9 cellular contexts compared by ENCODE assay signal in the genomic region with DNA sequence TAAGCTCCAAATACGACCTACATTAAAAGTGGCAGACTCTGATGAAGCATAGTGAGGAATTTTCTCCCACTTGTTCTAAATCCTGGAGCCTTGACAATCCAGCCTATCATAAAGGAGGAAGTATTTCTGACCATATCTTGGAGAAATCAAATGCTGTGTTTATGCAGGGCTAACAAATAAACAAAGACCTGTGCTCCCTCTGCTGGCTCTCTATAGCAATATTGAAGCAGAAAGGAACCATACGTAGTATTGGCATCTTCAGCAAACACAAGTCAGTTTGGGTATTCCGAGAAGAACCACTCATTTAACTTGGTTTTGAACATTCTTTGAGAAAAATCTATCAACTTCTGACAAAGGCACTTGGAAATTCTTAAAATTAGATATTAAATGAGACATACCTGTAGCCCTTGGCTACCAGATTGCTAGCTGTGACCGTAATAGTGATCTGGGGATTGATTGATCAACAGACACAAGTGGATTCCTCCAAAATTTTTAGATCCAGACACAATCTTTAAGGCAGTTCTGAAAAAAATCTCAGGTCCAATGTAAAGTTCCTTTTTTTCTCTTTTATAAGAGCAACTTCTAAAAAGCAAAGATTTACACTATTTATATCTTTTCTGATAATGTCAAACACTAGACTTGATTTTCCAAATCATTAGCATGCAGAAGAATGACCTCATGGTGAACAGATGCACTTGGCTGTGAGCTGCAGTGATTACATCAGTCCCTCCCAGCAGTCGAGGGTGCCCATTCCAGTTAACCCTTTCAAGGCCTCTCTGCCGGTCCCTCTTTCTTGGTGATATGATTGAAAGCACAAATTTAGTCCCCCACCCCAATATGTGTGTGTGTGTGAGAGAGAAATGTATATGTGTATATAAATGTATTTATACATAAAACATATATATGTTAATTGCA.
DNase-seq lines count a peak whose midpoint lies in the region; ATAC-seq and TF ChIP-seq lines count a peak whose summit lies in the region.
"Had no signal": no experiment of that assay in that cellular context is flagged by ENCODE, and none has a peak within 500 bp of the region (broad histone marks: within the 10 kb centered on the region; RNA-seq: fewer than 3 reads in every experiment).

No MANE protein-coding gene starts in this region.

- DNase-seq in DND-41, result no peak
- peak; percentile 45 for DNase-seq in NCI-H1105 (lab: John Stamatoyannopoulos, UW)
- peak; percentile 74 for DNase-seq in WERI-Rb-1
- peak; percentile 45 for DNase-seq in medulla oblongata (ENCODE audit: extremely low spot score)
- DNase-seq in stimulated activated CD4-positive, alpha-beta T cell treated with anti-CD3 and anti-CD28 coated beads, Interleukin-2, amount 100 ng/mL, for 24 hours, result no peak
- DNase-seq: T-helper 17 cell had no signal

- H2AFZ ChIP-seq in DND-41 (ENCODE audit: low read depth, low read length), result no peak overlapping the region

- no peak overlapping the region for H3K4me2 ChIP-seq in DND-41 (ENCODE audit: insufficient read depth, low read length)

- H3K79me2 ChIP-seq in DND-41 (ENCODE audit: insufficient read depth, low read length), result no peaks in the 10 kb centered on the region

- H3K36me3 ChIP-seq in DND-41 (ENCODE audit: insufficient read depth, low read length), result no peaks in the 10 kb centered on the region
- no peaks in the 10 kb centered on the region for H3K36me3 ChIP-seq in WERI-Rb-1

- ATAC-seq in DND-41 (ENCODE audit: insufficient read depth, low read depth), result no peak
- ATAC-seq in HG02798 (IDR thresholded peaks at IDR 0.05; ENCODE audit: poor library complexity, unreplicated experiment), result no peak
- no peak for ATAC-seq in HG03469 (IDR thresholded peaks at IDR 0.05; ENCODE audit: unreplicated experiment)
- ATAC-seq in HG03139 (IDR thresholded peaks at IDR 0.05; ENCODE audit: unreplicated experiment), result no peak
- ATAC-seq: T-helper 17 cell had no signal

- peak; percentile 24 for TF ChIP-seq CTCF in DND-41 (IDR thresholded peaks at IDR 0.05; ENCODE audit: borderline replicate concordance, extremely low read depth, low read length, poor library complexity, severe bottlenecking)
- peak; percentile 37; the same call in 1 of the 2 replicates for TF ChIP-seq CTCF in WERI-Rb-1 (IDR thresholded peaks at IDR 0.05; ENCODE audit: low read depth, low read length)

- no peaks in the 10 kb centered on the region for H4K20me1 ChIP-seq in DND-41 (ENCODE audit: insufficient read depth, low read length)

- H3K9ac ChIP-seq in DND-41 (ENCODE audit: low read depth, low read length), result no peak overlapping the region

- H3K27me3 ChIP-seq in DND-41 (ENCODE audit: insufficient read depth, low read length, poor library complexity), result no peaks in the 10 kb centered on the region
- no peaks in the 10 kb centered on the region for H3K27me3 ChIP-seq in WERI-Rb-1 (ENCODE audit: insufficient read depth, low read depth, severe bottlenecking)

- H3K27ac ChIP-seq in DND-41 (ENCODE audit: low read length) (no peak overlapping the region), WERI-Rb-1 (peak overlapping the region; percentile 95)

- no peaks in the 10 kb centered on the region for H3K9me3 ChIP-seq in DND-41 (ENCODE audit: insufficient read depth, low read length, severe bottlenecking)
- no peaks in the 10 kb centered on the region for H3K9me3 ChIP-seq in WERI-Rb-1 (ENCODE audit: severe bottlenecking)

- H3K4me3 ChIP-seq in DND-41 (ENCODE audit: low read depth in 1 of 2, low read length in 2 of 2), result no peak overlapping the region
- no peak overlapping the region; the same call in 1 of the 2 replicates for H3K4me3 ChIP-seq in WERI-Rb-1 (ENCODE audit: low read depth, low read length)

- H3K4me1 ChIP-seq in DND-41 (ENCODE audit: insufficient read depth, low read length), result no peaks in the 10 kb centered on the region

Comparison
In these comparisons a context has a peak if more than half of its experiments do, and no peak if none do; other contexts are left out.
1. DNase-seq: peak in NCI-H1105 (single experiment), WERI-Rb-1 (single experiment) and medulla oblongata (single experiment); none in DND-41 (single experiment) and stimulated activated CD4-positive, alpha-beta T cell treated with anti-CD3 and anti-CD28 coated beads, Interleukin-2, amount 100 ng/mL, for 24 hours (0 of 2).